8 cellular contexts compared by ENCODE assay signal in genomic region chr5:139403787-139404483, GRCh38. TPM values are rescaled to one million over a fixed set of nuclear protein-coding genes. Genes with fewer than 3 reads are reported as not detected.
DNase-seq lines count a peak whose midpoint lies in the region; ATAC-seq, FAIRE-seq and TF ChIP-seq lines count a peak whose summit lies in the region.

Gene SPATA24, minus strand, starts transcription at chr5:139404089. Its CDS starts 29 bp downstream, at chr5:139404060.

- H3K9ac ChIP-seq in adipocyte (ENCODE audit: low read length) (peak within 1 kb of the TSS; percentile 81), parathyroid adenoma (no peak within 1 kb of the TSS)

- H3K79me2 ChIP-seq in parathyroid adenoma: no peaks in the 10 kb centered on the region

- H3K27ac ChIP-seq in parathyroid adenoma (peak within 1 kb of the TSS; percentile 93), tibial nerve (peak within 1 kb of the TSS; percentile 82 to 97 (median 88))

- ATAC-seq in HG02798 (IDR thresholded peaks at IDR 0.05; ENCODE audit: poor library complexity, unreplicated experiment) (peak; percentile 89), Right ventricle myocardium superior (ENCODE audit: poor library complexity) (peak; percentile 97)

- peak within 1 kb of the TSS; percentile 74 for H3K4me2 ChIP-seq in parathyroid adenoma (ENCODE audit: low read length)

- TF ChIP-seq POLR2A in GM12891 (IDR thresholded peaks at IDR 0.05; ENCODE audit: low read depth, low read length) (peak; percentile 40; the same call in 1 of the 2 replicates), tibial nerve (IDR thresholded peaks at IDR 0.05) (no peak)

- peak; percentile 86 to 91 for TF ChIP-seq EP300 in tibial nerve (IDR thresholded peaks at IDR 0.05)

- no peaks in the 10 kb centered on the region for H3K9me3 ChIP-seq in adipocyte (ENCODE audit: control insufficient read depth, low read length)
- no peaks in the 10 kb centered on the region for H3K9me3 ChIP-seq in parathyroid adenoma (ENCODE audit: control insufficient read depth, low read length)
- H3K9me3 ChIP-seq in tibial nerve: no peaks in the 10 kb centered on the region

- H3K27me3 ChIP-seq in adipocyte (replicated peaks; ENCODE audit: control insufficient read depth, insufficient read depth, low read length) (no peaks in the 10 kb centered on the region), parathyroid adenoma (ENCODE audit: control insufficient read depth, insufficient read depth, low read length) (no peaks in the 10 kb centered on the region), tibial nerve (no peaks in the 10 kb centered on the region)

- peak within 1 kb of the TSS; percentile 98 for H2AFZ ChIP-seq in parathyroid adenoma

- H3K4me3 ChIP-seq in adipocyte (ENCODE audit: low read length) (peak within 1 kb of the TSS; percentile 80), parathyroid adenoma (ENCODE audit: low read depth, low read length) (peak within 1 kb of the TSS; percentile 68), tibial nerve (peak within 1 kb of the TSS; percentile 36 to 58 (median 50))

- intact Hi-C loops in Right ventricle myocardium superior (cut with DNase I): no loop called here

- DNase-seq in GM12891 (ENCODE audit: insufficient read length, low spot score) (peak; percentile 88), NCI-H1417 treated with DMSO at 0.1 percent for 48 hours (lab: John Stamatoyannopoulos, UW) (peak; percentile 61), SW 1271 (lab: John Stamatoyannopoulos, UW) (peak; percentile 96 to 98), adipocyte (ENCODE audit: low read depth) (peak; percentile 99), Right ventricle myocardium superior (peak; percentile 99), tibial nerve (ENCODE audit: low spot score in 2 of 2) (peak; percentile 98)

- peak; percentile 96 for FAIRE-seq in GM12891 (lab: Jason Lieb, UNC)

- H3K36me3 ChIP-seq in adipocyte (ENCODE audit: control insufficient read depth, insufficient read depth, low read length, severe bottlenecking): no peaks in the 10 kb centered on the region
- no peaks in the 10 kb centered on the region for H3K36me3 ChIP-seq in parathyroid adenoma (ENCODE audit: control insufficient read depth, insufficient read depth, low read length)
- H3K36me3 ChIP-seq in tibial nerve: no peaks in the 10 kb centered on the region

- TF ChIP-seq CTCF in parathyroid adenoma (IDR thresholded peaks at IDR 0.05) (no peak), tibial nerve (IDR thresholded peaks at IDR 0.05) (peak in 1 of 5 experiments; percentile 46)

- H3K4me1 ChIP-seq in adipocyte (ENCODE audit: control insufficient read depth, insufficient read depth, low read length) (peaks cover 7% of the 10 kb centered on the region), parathyroid adenoma (peaks cover 12% of the 10 kb centered on the region), tibial nerve (peaks cover 4 to 15% (median 11%) of the 10 kb centered on the region in 4 donors)

- WGBS in tibial nerve, 2 donors: 0% methylated on average over 25 to 41 of the region's 41 CpGs

TF ChIP-seq in GM12891, 5 proteins besides CTCF, POLR2A, EP300 and RAD21:
- peak; percentile 13; the same call in 1 of the 2 replicates for TF ChIP-seq SPI1 (IDR thresholded peaks at IDR 0.05; ENCODE audit: low read depth, low read length)
- TF ChIP-seq POLR2AphosphoS5 (IDR thresholded peaks at IDR 0.05; ENCODE audit: low read depth, low read length): no peak
TF ChIP-seq in GM12891: peak in this region for 1.

RNA-seq across cellular contexts. Expression of gene SPATA24, which starts in this region (rescaled TPM):
- polyA plus RNA-seq in GM12891 (2012; ENCODE audit: low read depth, missing spikeins): 9.1 TPM
- total RNA-seq in Right ventricle myocardium superior: 17.1 TPM
- total RNA-seq in tibial nerve: 1 to 10 TPM in 2 of 4 donors, not detected in 2; 1.9 to 7.2 TPM

Comparison
In these comparisons a context has a peak if more than half of its experiments do, and no peak if none do; other contexts are left out.
1. Peak in every context shown above with its lines: DNase-seq, ATAC-seq, H3K4me3 ChIP-seq and H3K27ac ChIP-seq.